Comparison of ENCODE assay signal across 13 cellular contexts in genomic region chr6:152300517-152300916, GRCh38.
A peak's percentile ranks its signal among the peaks of the same experiment; 100 is the strongest.
DNase-seq lines count a peak whose midpoint lies in the region; ATAC-seq, FAIRE-seq and TF ChIP-seq lines count a peak whose summit lies in the region.
"Had no signal": no experiment of that assay in that cellular context is flagged by ENCODE, and none has a peak within 500 bp of the region (broad histone marks: within the 10 kb centered on the region; RNA-seq: fewer than 3 reads in every experiment).

No MANE protein-coding gene starts in this region.

- intact Hi-C loops in dorsolateral prefrontal cortex (cut with DNase I) = loop anchor here in 1 of 2 donors (5.0 kb wide), 1 partner anchor 37 kb away; no protein-coding TSS in a partner anchor

- peak overlapping the region; percentile 89 for H3K4me3 ChIP-seq in OCI-LY1 (ENCODE audit: low read depth, low read length, poor library complexity, severe bottlenecking)
- peak overlapping the region; percentile 57 to 90 (median 76) for H3K4me3 ChIP-seq in dorsolateral prefrontal cortex
- H3K4me3 ChIP-seq in neural progenitor cell = no peak overlapping the region

- peak overlapping the region; percentile 94 for H3K27ac ChIP-seq in OCI-LY1 (ENCODE audit: low read depth, low read length, poor library complexity, severe bottlenecking)
- H3K27ac ChIP-seq in dorsolateral prefrontal cortex = peak overlapping the region in 47 of 59 donors; percentile 16 to 98 (median 93)
- no peak overlapping the region for H3K27ac ChIP-seq in neural progenitor cell

- H3K4me2 ChIP-seq in OCI-LY1 (ENCODE audit: low read length) = peak overlapping the region; percentile 95
- no peak overlapping the region for H3K4me2 ChIP-seq in neural progenitor cell

- no peaks in the 10 kb centered on the region for H3K36me3 Mint-ChIP-seq in neural progenitor cell

- peaks cover 26% of the 10 kb centered on the region for H3K4me1 Mint-ChIP-seq in neural progenitor cell

- FAIRE-seq in frontal cortex (lab: Jason Lieb, UNC) = no peak
- FAIRE-seq: HTR-8/SVneo had no signal

- peaks cover 53% of the 10 kb centered on the region for H3K4me1 ChIP-seq in OCI-LY1 (ENCODE audit: insufficient read depth, low read length, severe bottlenecking)
- H3K4me1 ChIP-seq in neural progenitor cell = peaks cover 6% of the 10 kb centered on the region

- H3K9me3 Mint-ChIP-seq in neural progenitor cell = no peaks in the 10 kb centered on the region

- no peak overlapping the region for H3K27ac Mint-ChIP-seq in neural progenitor cell

- in situ Hi-C loops in G401 (cut with HindIII; ENCODE audit: low sequenced_read_pairs) = no loop called here

- TF ChIP-seq CTCF in OCI-LY1 (IDR thresholded peaks at IDR 0.05; ENCODE audit: low read length) = no peak
- no peak for TF ChIP-seq CTCF in dorsolateral prefrontal cortex (IDR thresholded peaks at IDR 0.05 in 54 of 56, conservative IDR thresholded peaks at IDR 0.05 in 2 of 56; ENCODE audit: low read depth in 1 of 56, partially characterized antibody in 56 of 56)
- no peak for TF ChIP-seq CTCF in neural progenitor cell (IDR thresholded peaks at IDR 0.05)

- H4K20me1 ChIP-seq in OCI-LY1 (ENCODE audit: insufficient read depth, low read length) (no peaks in the 10 kb centered on the region), neural progenitor cell (ENCODE audit: low read depth) (no peaks in the 10 kb centered on the region)

- peak overlapping the region; percentile 96 for H3K4me3 Mint-ChIP-seq in neural progenitor cell

- no peaks in the 10 kb centered on the region for H3K27me3 ChIP-seq in OCI-LY1 (ENCODE audit: insufficient read depth, low read length)
- no peaks in the 10 kb centered on the region for H3K27me3 ChIP-seq in dorsolateral prefrontal cortex
- H3K27me3 ChIP-seq in neural progenitor cell = no peaks in the 10 kb centered on the region

- H3K9me3 ChIP-seq in OCI-LY1 (ENCODE audit: low read length) (no peaks in the 10 kb centered on the region), neural progenitor cell (ENCODE audit: low read depth) (no peaks in the 10 kb centered on the region)

- H3K9ac ChIP-seq in OCI-LY1 (ENCODE audit: low read length) (peak overlapping the region; percentile 89), neural progenitor cell (no peak overlapping the region)

- DNase-seq in G401 (ENCODE audit: low spot score) (peak; percentile 67), dorsolateral prefrontal cortex (peak in 1 of 10 donors; percentile 33), neural progenitor cell (ENCODE audit: low spot score) (no peak), frontal cortex (ENCODE audit: low spot score in 2 of 2) (no peak), RPMI8226 (no peak), T1000 (lab: John Stamatoyannopoulos, UW) (no peak)
- DNase-seq: activated CD8-positive, alpha-beta memory T cell treated with anti-CD3 and anti-CD28 coated beads for 24 hours; dermis blood vessel endothelial cell; posterior cingulate gyrus had no signal

- no peak for ATAC-seq in HG03520 (IDR thresholded peaks at IDR 0.05; ENCODE audit: unreplicated experiment)
- ATAC-seq: Right ventricle myocardium inferior had no signal

- H3F3A ChIP-seq in OCI-LY1 (ENCODE audit: insufficient read depth, low read length) (no peaks in the 10 kb centered on the region), neural progenitor cell (ENCODE audit: low read depth) (no peaks in the 10 kb centered on the region)

- H3K79me2 ChIP-seq in OCI-LY1 (ENCODE audit: insufficient read depth, low read length) (peaks cover 27% of the 10 kb centered on the region), neural progenitor cell (ENCODE audit: low read depth) (no peaks in the 10 kb centered on the region)

- no peaks in the 10 kb centered on the region for H3K9me2 ChIP-seq in OCI-LY1 (ENCODE audit: low read depth, low read length)

- H3K27me3 Mint-ChIP-seq in neural progenitor cell (ENCODE audit: insufficient read depth, low read depth) = peaks cover 2% of the 10 kb centered on the region

- H3K36me3 ChIP-seq in OCI-LY1 (ENCODE audit: insufficient read depth, low read length) = 0 out of 2 replicates have a peak, but pooled peaks cover 5% of the 10 kb centered on the region
- no peaks in the 10 kb centered on the region for H3K36me3 ChIP-seq in neural progenitor cell

- no peak overlapping the region for H2AFZ ChIP-seq in OCI-LY1 (ENCODE audit: low read length)
- H2AFZ ChIP-seq in neural progenitor cell (replicated peaks) = no peak overlapping the region
